In genomic region chr14:32010561-32011188, GRCh38 we compare ENCODE assay signal across 12 cellular contexts.
DNase-seq lines count a peak whose midpoint lies in the region; ATAC-seq and FAIRE-seq lines count a peak whose summit lies in the region.
"Had no signal": no experiment of that assay in that cellular context is flagged by ENCODE, and none has a peak within 500 bp of the region (broad histone marks: within the 10 kb centered on the region; RNA-seq: fewer than 3 reads in every experiment).

No MANE protein-coding gene starts in this region.

- no peak overlapping the region for H3K27ac Mint-ChIP-seq in naive thymus-derived CD4-positive, alpha-beta T cell
- H3K27ac Mint-ChIP-seq: activated T-cell treated with anti-CD3 and anti-CD28 coated beads, Interleukin-2, amount 50 U/mL, for 72 hours; natural killer cell had no signal

- in situ Hi-C loops in KBM-7 (cut with MboI; ENCODE audit: low pct_unique_long_range_greater_than_20kb, low sequenced_read_pairs): no loop called here

- no peak overlapping the region for H3K4me3 Mint-ChIP-seq in naive thymus-derived CD4-positive, alpha-beta T cell
- H3K4me3 Mint-ChIP-seq: activated T-cell treated with anti-CD3 and anti-CD28 coated beads, Interleukin-2, amount 50 U/mL, for 72 hours; natural killer cell had no signal

- H3K36me3 ChIP-seq in BLaER1 treated with 17β-estradiol and CSF1 and Interleukin-3, amounts not matched to agents 10 nM and 100 nM: no peaks in the 10 kb centered on the region
- no peaks in the 10 kb centered on the region for H3K36me3 ChIP-seq in naive thymus-derived CD4-positive, alpha-beta T cell (ENCODE audit: control insufficient read depth in 2 of 3, insufficient read depth in 3 of 3, low read length in 3 of 3)

- CTCF ChIA-PET in naive thymus-derived CD4-positive, alpha-beta T cell (lab: Charles Lee): interaction anchor here (0.6 kb wide), 1 partner anchor 539 kb away, joined by 3 read pairs; no protein-coding TSS in a partner anchor

- peaks cover 0 to 2% (median 0%) of the 10 kb centered on the region in 7 donors for H3K4me1 Mint-ChIP-seq in naive thymus-derived CD4-positive, alpha-beta T cell
- H3K4me1 Mint-ChIP-seq: natural killer cell had no signal

- intact Hi-C loops in naive thymus-derived CD4-positive, alpha-beta T cell (cut with micrococcal nuclease): no loop called here

- POLR2A ChIA-PET in naive thymus-derived CD4-positive, alpha-beta T cell (lab: Charles Lee): no interaction called here

- H3K27ac ChIP-seq in BLaER1 treated with 17β-estradiol and CSF1 and Interleukin-3, amounts not matched to agents 10 nM and 100 nM: 0 out of 22 replicates have a peak overlapping the region, but pooled peaks of 1 of the 11 experiments have one; percentile 10
- H3K27ac ChIP-seq in naive thymus-derived CD4-positive, alpha-beta T cell (ENCODE audit: low read depth, low read length): no peak overlapping the region

- H3K4me2 ChIP-seq in BLaER1 treated with 17β-estradiol and CSF1 and Interleukin-3, amounts not matched to agents 10 nM and 100 nM: peak overlapping the region in 8 of 11 experiments; percentile 5 to 32 (median 26); a peak in 12 of 22 replicates

- peaks cover 23 to 57% (median 45%) of the 10 kb centered on the region in 10 experiments for H3K4me1 ChIP-seq in BLaER1 treated with 17β-estradiol and CSF1 and Interleukin-3, amounts not matched to agents 10 nM and 100 nM
- H3K4me1 ChIP-seq in naive thymus-derived CD4-positive, alpha-beta T cell (ENCODE audit: control insufficient read depth in 2 of 2, insufficient read depth in 2 of 2, low read length in 2 of 2): no peaks in the 10 kb centered on the region

- peaks cover 0 to 11% (median 5%) of the 10 kb centered on the region in 5 donors for H3K27me3 Mint-ChIP-seq in naive thymus-derived CD4-positive, alpha-beta T cell

- 0 out of 22 replicates have a peak, but pooled peaks cover 0 to 4% (median 0%) of the 10 kb centered on the region in 11 experiments for H3K27me3 ChIP-seq in BLaER1 treated with 17β-estradiol and CSF1 and Interleukin-3, amounts not matched to agents 10 nM and 100 nM
- H3K27me3 ChIP-seq in naive thymus-derived CD4-positive, alpha-beta T cell (ENCODE audit: control insufficient read depth in 2 of 2, insufficient read depth in 2 of 2, low read length in 2 of 2): no peaks in the 10 kb centered on the region

- no peak overlapping the region for H3K9ac ChIP-seq in BLaER1 treated with 17β-estradiol and CSF1 and Interleukin-3, amounts not matched to agents 10 nM and 100 nM

- H3K9me3 ChIP-seq in BLaER1 treated with 17β-estradiol and CSF1 and Interleukin-3, amounts not matched to agents 10 nM and 100 nM (replicated peaks in 1 of 11): no peaks in the 10 kb centered on the region
- no peaks in the 10 kb centered on the region for H3K9me3 ChIP-seq in naive thymus-derived CD4-positive, alpha-beta T cell (ENCODE audit: control insufficient read depth in 2 of 3, low read length in 3 of 3)

- no peaks in the 10 kb centered on the region for H4K20me1 ChIP-seq in BLaER1 treated with 17β-estradiol and CSF1 and Interleukin-3, amounts not matched to agents 10 nM and 100 nM

- no peaks in the 10 kb centered on the region for H3K36me3 Mint-ChIP-seq in naive thymus-derived CD4-positive, alpha-beta T cell
- H3K36me3 Mint-ChIP-seq: natural killer cell had no signal

- H3K4me3 ChIP-seq in BLaER1 treated with 17β-estradiol and CSF1 and Interleukin-3, amounts not matched to agents 10 nM and 100 nM: no peak overlapping the region
- H3K4me3 ChIP-seq in naive thymus-derived CD4-positive, alpha-beta T cell (ENCODE audit: low read length): no peak overlapping the region

- FAIRE-seq in HTR-8/SVneo (lab: Jason Lieb, UNC): peak; percentile 84
- FAIRE-seq: GM18507, TTC549 had no signal

- H3K9me3 Mint-ChIP-seq in naive thymus-derived CD4-positive, alpha-beta T cell: peaks cover 0 to 1% (median 0%) of the 10 kb centered on the region in 11 donors
- H3K9me3 Mint-ChIP-seq: activated T-cell treated with anti-CD3 and anti-CD28 coated beads, Interleukin-2, amount 50 U/mL, for 72 hours; natural killer cell had no signal

- ATAC-seq in activated CD4-positive, CD25-positive, alpha-beta regulatory T cell treated with anti-CD3 and anti-CD28 coated beads, Interleukin-2, amount 50 U/mL, for 24 hours: no peak
- no peak for ATAC-seq in naive thymus-derived CD4-positive, alpha-beta T cell
- ATAC-seq: natural killer cell had no signal

- DNase-seq in HTR-8/SVneo (ENCODE audit: insufficient read length, low spot score): peak; percentile 85
- DNase-seq in amniotic epithelial cell (ENCODE audit: low read depth): peak; percentile 92
- peak; percentile 91 for DNase-seq in kidney tubule cell (ENCODE audit: low spot score)
- DNase-seq in DMS79 (lab: John Stamatoyannopoulos, UW): no peak
- DNase-seq in naive thymus-derived CD4-positive, alpha-beta T cell: no peak
- DNase-seq in KBM-7: no peak
- DNase-seq: activated T-cell treated with anti-CD3 and anti-CD28 coated beads, Interleukin-2, amount 50 U/mL, for 72 hours; natural killer cell had no signal

Comparison
In these comparisons a context has a peak if more than half of its experiments do, and no peak if none do; other contexts are left out.
1. DNase-seq: peak in HTR-8/SVneo (single experiment), amniotic epithelial cell (single experiment) and kidney tubule cell (single experiment); none in DMS79 (single experiment), naive thymus-derived CD4-positive, alpha-beta T cell (0 of 9) and KBM-7 (single experiment).